In genomic region chr7:132272763-132273371, GRCh38 we compare ENCODE assay signal across 8 cellular contexts.
"Had no signal": no experiment of that assay in that cellular context is flagged by ENCODE, and none has a peak within 500 bp of the region (broad histone marks: within the 10 kb centered on the region; RNA-seq: fewer than 3 reads in every experiment).

No MANE protein-coding gene starts in this region.

- DNase-seq: GM23248, GOT3, H7, H9, HCEC 1CT, HFFc6 had no signal

- H3K4me2 ChIP-seq: GM23338 had no signal

- H3K36me3 ChIP-seq: HAP-1 had no signal

- H3K9ac ChIP-seq: GM23248 had no signal

- H3K4me3 ChIP-seq: GM23248, GM23338, HAP-1 had no signal

- H3K9me3 ChIP-seq: HAP-1 had no signal

- H2AFZ ChIP-seq: GM23248, GM23338 had no signal

- H3K27ac ChIP-seq: GM23248 had no signal
